ENCODE assay signal across 1 cellular context in genomic region chr12:27014085-27014858, GRCh38.
TF ChIP-seq lines count a peak whose summit lies in the region.

TSS of gene TM7SF3 (minus strand) at chr12:27014384. CDS start at chr12:27014168, 216 bp downstream.

TF ChIP-seq in GM12878, 131 proteins besides CTCF, POLR2A, EP300 and RAD21 (continued from another document and continues in another):
- TF ChIP-seq ZBTB4 (CRISPR knock-in tag; IDR thresholded peaks at IDR 0.05) = no peak
- peak; percentile 64; the same call in 1 of the 2 replicates for TF ChIP-seq PML (IDR thresholded peaks at IDR 0.05; ENCODE audit: low read length)
- peak; percentile 62; the same call in 1 of the 2 replicates for TF ChIP-seq TBL1XR1 (IDR thresholded peaks at IDR 0.05; ENCODE audit: low read depth, low read length)
- TF ChIP-seq POLR2AphosphoS2 (IDR thresholded peaks at IDR 0.05; ENCODE audit: low read depth, low read length) = 0 out of 2 replicates have a peak, but pooled peaks have one; percentile 61
- TF ChIP-seq ZNF622 (IDR thresholded peaks at IDR 0.05) = no peak
- TF ChIP-seq SKIL (IDR thresholded peaks at IDR 0.05; ENCODE audit: low read depth, poor library complexity, severe bottlenecking) = peak; percentile 66
- no peak for TF ChIP-seq JUND (IDR thresholded peaks at IDR 0.05; ENCODE audit: low read depth, low read length)
- TF ChIP-seq BCL3 (IDR thresholded peaks at IDR 0.05; ENCODE audit: borderline replicate concordance, insufficient read depth, low read depth, low read length, poor library complexity, severe bottlenecking) = peak; percentile 40
- TF ChIP-seq ELK1 (IDR thresholded peaks at IDR 0.05; ENCODE audit: low read depth, low read length) = peak; percentile 77
- TF ChIP-seq POU2F2 (IDR thresholded peaks at IDR 0.05; ENCODE audit: borderline replicate concordance, low read depth, low read length) = 0 out of 3 replicates have a peak, but pooled peaks have one; percentile 38
- no peak for TF ChIP-seq KDM1A (IDR thresholded peaks at IDR 0.05; ENCODE audit: borderline replicate concordance)
- TF ChIP-seq RBBP5 (conservative IDR thresholded peaks at IDR 0.05) = peak; percentile 43
- TF ChIP-seq KLF5 (IDR thresholded peaks at IDR 0.05; ENCODE audit: partially characterized antibody) = peak; percentile 48
- peak; percentile 75 for TF ChIP-seq USF1 (IDR thresholded peaks at IDR 0.05; ENCODE audit: borderline replicate concordance, extremely low read length, insufficient read depth, low read depth, low read length)
- TF ChIP-seq FOS (IDR thresholded peaks at IDR 0.05; ENCODE audit: borderline replicate concordance, extremely low read depth, insufficient read length) = no peak
- TF ChIP-seq RELA (IDR thresholded peaks at IDR 0.05; ENCODE audit: borderline replicate concordance, partially characterized antibody) = peak; percentile 83
- no peak for TF ChIP-seq PRDM15 (CRISPR knock-in tag; IDR thresholded peaks at IDR 0.05)
- TF ChIP-seq CBX3 (IDR thresholded peaks at IDR 0.05; ENCODE audit: borderline replicate concordance, low read depth) = no peak
- TF ChIP-seq YBX1 (IDR thresholded peaks at IDR 0.05) = no peak
- peak; percentile 66; the same call in 1 of the 2 replicates for TF ChIP-seq RELB (IDR thresholded peaks at IDR 0.05; ENCODE audit: low read depth)
- TF ChIP-seq RB1 (IDR thresholded peaks at IDR 0.05; ENCODE audit: borderline replicate concordance) = peak; percentile 90; the same call in 1 of the 2 replicates
- peak; percentile 88; the same call in 1 of the 2 replicates for TF ChIP-seq SIN3A (IDR thresholded peaks at IDR 0.05; ENCODE audit: low read depth, low read length)
- TF ChIP-seq ZNF687 (IDR thresholded peaks at IDR 0.05) = peak; percentile 94
- peak in 1 of 2 experiments; percentile 70; a peak in 1 of 4 replicates for TF ChIP-seq ETV6 (conservative IDR thresholded peaks at IDR 0.05 in 1 of 2, IDR thresholded peaks at IDR 0.05 in 1 of 2; ENCODE audit: borderline replicate concordance in 1 of 2, low read depth in 1 of 2)
- peak; percentile 32 for TF ChIP-seq E4F1 (IDR thresholded peaks at IDR 0.05; ENCODE audit: borderline replicate concordance, partially characterized antibody)
- peak; percentile 80 for TF ChIP-seq RUNX3 (IDR thresholded peaks at IDR 0.05; ENCODE audit: low read length)
- peak; percentile 72 for TF ChIP-seq NR2F1 (conservative IDR thresholded peaks at IDR 0.05)
- peak; percentile 44 for TF ChIP-seq MLLT1 (IDR thresholded peaks at IDR 0.05)
- TF ChIP-seq IRF4 (IDR thresholded peaks at IDR 0.05; ENCODE audit: low read depth, low read length) = 0 out of 2 replicates have a peak, but pooled peaks have one; percentile 8
- no peak for TF ChIP-seq SREBF2 (IDR thresholded peaks at IDR 0.05; ENCODE audit: low read length)
- peak; percentile 92 for TF ChIP-seq DPF2 (IDR thresholded peaks at IDR 0.05)
